29 cellular contexts compared by ENCODE assay signal in the genomic region with DNA sequence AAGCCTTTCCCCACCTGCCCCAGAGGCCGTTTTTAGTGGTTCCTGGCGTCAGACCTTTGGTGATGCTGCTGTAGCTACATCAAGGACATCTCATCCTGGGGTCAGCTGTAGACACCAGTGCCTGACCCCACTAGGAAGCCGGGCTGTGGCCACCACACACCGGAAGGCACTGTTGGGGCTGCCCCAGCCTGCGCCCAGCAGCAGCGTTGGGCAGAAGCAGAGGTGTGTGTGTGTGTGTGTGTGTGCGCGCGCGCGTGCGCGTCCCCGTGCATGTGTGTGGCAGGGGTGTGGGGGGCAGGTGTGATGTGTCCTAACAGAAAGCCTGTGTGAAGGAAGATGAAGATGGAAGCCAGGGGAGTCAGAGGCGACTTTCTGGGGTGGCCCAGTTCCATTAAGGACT.
"Had no signal": no experiment of that assay in that cellular context is flagged by ENCODE, and none has a peak within 500 bp of the region (broad histone marks: within the 10 kb centered on the region; RNA-seq: fewer than 3 reads in every experiment).

No MANE protein-coding gene starts in this region.

- H3K9ac ChIP-seq: neural progenitor cell had no signal

- H3K9me3 ChIP-seq: neutrophil, pancreas, prostate gland, right lobe of liver, sigmoid colon, suprapubic skin, testis, tibial artery, transverse colon, upper lobe of right lung, uterus had no signal

- H3K9me3 Mint-ChIP-seq: naive thymus-derived CD4-positive, alpha-beta T cell; natural killer cell; nephron; stimulated activated memory B cell treated with anti-CD40 and anti-IgM and Interleukin-4, amounts not matched to agents 10 μg/mL and 1 μg/mL and 100 μg/mL, for 72 hours; stimulated activated naive CD8-positive, alpha-beta T cell treated with anti-CD3 and anti-CD28 coated beads, Interleukin-15, amount 100 ng/mL, for 72 hours; type B pancreatic cell had no signal

- H2AFZ ChIP-seq: neural progenitor cell had no signal

- H3K27ac Mint-ChIP-seq: natural killer cell; neural progenitor cell; stimulated activated memory B cell treated with anti-CD40 and anti-IgM and Interleukin-4, amounts not matched to agents 10 μg/mL and 1 μg/mL and 100 μg/mL, for 72 hours; type B pancreatic cell had no signal

- H3K27me3 ChIP-seq: neural progenitor cell, neutrophil, pancreas, right lobe of liver, sigmoid colon, testis, tibial artery, transverse colon, upper lobe of right lung, uterus had no signal

- H3K4me2 ChIP-seq: neural progenitor cell had no signal

- H3K27ac ChIP-seq: neural progenitor cell, neutrophil, pancreas, prostate gland, right lobe of liver, sigmoid colon, suprapubic skin, testis, tibial artery, transverse colon, upper lobe of right lung, uterus had no signal

- ATAC-seq: naive thymus-derived CD4-positive, alpha-beta T cell; natural killer cell; pancreas; right cardiac atrium; right lobe of liver; stimulated activated memory B cell treated with anti-CD40 and anti-IgM and Interleukin-4, amounts not matched to agents 10 μg/mL and 1 μg/mL and 100 μg/mL, for 72 hours; stimulated activated naive CD8-positive, alpha-beta T cell treated with anti-CD3 and anti-CD28 coated beads, Interleukin-15, amount 100 ng/mL, for 72 hours; stimulated activated naive CD8-positive, alpha-beta T cell treated with anti-CD3 and anti-CD28 coated beads, Interleukin-15, Interleukin-2, amounts not matched to agents 100 U/mL and 50 U/mL, for 24 hours; upper lobe of right lung had no signal

- H3K4me3 Mint-ChIP-seq: naive thymus-derived CD4-positive, alpha-beta T cell; natural killer cell; nephron; neural progenitor cell; stimulated activated memory B cell treated with anti-CD40 and anti-IgM and Interleukin-4, amounts not matched to agents 10 μg/mL and 1 μg/mL and 100 μg/mL, for 72 hours; stimulated activated naive CD8-positive, alpha-beta T cell treated with anti-CD3 and anti-CD28 coated beads, Interleukin-15, amount 100 ng/mL, for 72 hours; type B pancreatic cell had no signal

- H3K36me3 Mint-ChIP-seq: naive thymus-derived CD4-positive, alpha-beta T cell; natural killer cell; neural progenitor cell; stimulated activated memory B cell treated with anti-CD40 and anti-IgM and Interleukin-4, amounts not matched to agents 10 μg/mL and 1 μg/mL and 100 μg/mL, for 72 hours; type B pancreatic cell had no signal

- H3K4me1 ChIP-seq: neural progenitor cell, pancreas, prostate gland, right lobe of liver, tibial artery, upper lobe of right lung, uterus had no signal

- DNase-seq: naive thymus-derived CD4-positive, alpha-beta T cell; natural killer cell; nucleus accumbens; retina; sigmoid colon; small intestine; stimulated activated CD4-positive, alpha-beta T cell treated with anti-CD3 and anti-CD28 coated beads, Interleukin-12 subunit alpha, Interleukin-12 subunit beta, amount 100 ng/mL, for 4 hours; stimulated activated CD4-positive, alpha-beta T cell treated with anti-CD3 and anti-CD28 coated beads, Interleukin-1b, Interleukin-23, amount 100 ng/mL, for 48 hours; stimulated activated CD4-positive, alpha-beta T cell treated with anti-CD3 and anti-CD28 coated beads, Interleukin-4, amount 100 ng/mL, for 1 hour; stimulated activated CD4-positive, alpha-beta T cell treated with anti-CD3 and anti-CD28 coated beads, Interleukin-4, amount 100 ng/mL, for 4 hours; stimulated activated CD8-positive, alpha-beta memory T cell treated with anti-CD3 and anti-CD28 coated beads, Interleukin-4, amount 100 ng/mL, for 48 hours; stimulated activated naive CD4-positive, alpha-beta T cell; stimulated activated naive CD8-positive, alpha-beta T cell treated with anti-CD3 and anti-CD28 coated beads, Interleukin-15, amount 100 ng/mL, for 72 hours; stimulated activated naive CD8-positive, alpha-beta T cell treated with anti-CD3 and anti-CD28 coated beads, Interleukin-15, Interleukin-2, amounts not matched to agents 100 U/mL and 50 U/mL, for 24 hours; testis; tibial artery; transverse colon; upper lobe of right lung; uterus had no signal

- H3K27me3 Mint-ChIP-seq: naive thymus-derived CD4-positive, alpha-beta T cell; stimulated activated memory B cell treated with anti-CD40 and anti-IgM and Interleukin-4, amounts not matched to agents 10 μg/mL and 1 μg/mL and 100 μg/mL, for 72 hours; stimulated activated naive CD8-positive, alpha-beta T cell treated with anti-CD3 and anti-CD28 coated beads, Interleukin-15, amount 100 ng/mL, for 72 hours had no signal

- H3K4me3 ChIP-seq: neural progenitor cell, pancreas, prostate gland, right lobe of liver, sigmoid colon, suprapubic skin, testis, tibial artery, transverse colon, upper lobe of right lung, uterus had no signal

- H3K36me3 ChIP-seq: neural progenitor cell, neutrophil, pancreas, prostate gland, right lobe of liver, sigmoid colon, suprapubic skin, tibial artery, transverse colon, upper lobe of right lung, uterus had no signal
